In the genomic region with DNA sequence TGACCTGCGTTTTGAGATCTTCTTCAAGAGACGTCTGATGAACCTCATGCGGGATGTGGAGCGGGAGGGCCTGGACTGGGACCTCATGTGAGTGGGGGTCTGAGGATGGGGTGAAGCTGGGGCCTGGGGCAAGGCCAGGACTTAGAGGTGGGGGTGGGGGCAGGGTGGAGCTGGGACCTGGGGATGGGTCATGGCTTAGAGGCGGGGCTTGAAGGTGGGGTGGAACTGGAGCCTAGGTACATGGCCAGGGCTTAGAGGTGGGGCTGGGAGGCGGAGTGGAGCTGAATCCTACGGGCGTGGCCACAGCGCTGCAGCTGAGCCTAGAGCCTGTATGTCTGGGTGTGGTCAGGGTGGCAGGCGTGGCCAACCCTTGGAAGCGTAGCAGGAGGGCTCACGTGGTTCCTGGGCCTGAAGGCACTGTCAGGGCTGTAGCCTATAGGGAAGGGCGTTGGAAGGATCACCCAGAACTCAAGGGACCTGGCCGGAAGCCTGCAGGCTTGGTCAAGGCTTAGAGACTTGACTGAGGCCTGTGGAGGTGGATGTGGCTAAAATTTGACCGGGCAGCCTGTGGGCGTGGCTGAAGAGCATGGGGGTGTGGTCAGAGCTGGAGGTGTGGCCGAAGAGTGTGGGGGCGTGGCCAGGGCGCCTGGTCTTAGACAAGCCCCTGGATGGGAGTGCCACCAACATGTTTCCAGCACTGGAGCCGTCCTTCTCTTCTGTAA, we compare ENCODE assay signal across 8 cellular contexts. TPM values are rescaled to one million over a fixed set of nuclear protein-coding genes. Genes with fewer than 3 reads are reported as not detected.
DNase-seq lines count a peak whose midpoint lies in the region; ATAC-seq, FAIRE-seq and TF ChIP-seq lines count a peak whose summit lies in the region.

No MANE protein-coding gene starts in this region.

- peak; percentile 53 for ATAC-seq in left lung
- no peak for ATAC-seq in HG03175 (IDR thresholded peaks at IDR 0.05; ENCODE audit: unreplicated experiment)

- H4K20me1 ChIP-seq in BLaER1 (peaks cover 66% of the 10 kb centered on the region), OCI-LY7 (ENCODE audit: insufficient read depth, low read length) (no peaks in the 10 kb centered on the region)

- intact Hi-C loops in OCI-LY7 (cut with micrococcal nuclease; ENCODE audit: unreplicated experiment) (no loop called here), left lung (cut with DNase I) (no loop called here), esophagus muscularis mucosa (cut with DNase I) (loop anchor here (10.0 kb wide), 1 partner anchor 135 kb away; a partner anchor contains a TSS)

- no peak overlapping the region for H3K9ac ChIP-seq in BLaER1

- H3K9me3 ChIP-seq in BLaER1 = no peaks in the 10 kb centered on the region
- no peaks in the 10 kb centered on the region for H3K9me3 ChIP-seq in OCI-LY7 (ENCODE audit: low read length)
- no peaks in the 10 kb centered on the region for H3K9me3 ChIP-seq in left lung
- H3K9me3 ChIP-seq in esophagus muscularis mucosa = no peaks in the 10 kb centered on the region

- no peak for TF ChIP-seq POLR2A in esophagus muscularis mucosa (IDR thresholded peaks at IDR 0.05; ENCODE audit: low read depth)

- no peaks in the 10 kb centered on the region for H3K79me2 ChIP-seq in OCI-LY7 (ENCODE audit: insufficient read depth, low read depth, low read length)

- TF ChIP-seq CTCF in OCI-LY7 (conservative IDR thresholded peaks at IDR 0.05; ENCODE audit: low read length) (no peak), left lung (IDR thresholded peaks at IDR 0.05) (no peak), esophagus muscularis mucosa (IDR thresholded peaks at IDR 0.05) (no peak)

- peak overlapping the region; percentile 97 for H3K4me2 ChIP-seq in BLaER1
- peak overlapping the region; percentile 43 for H3K4me2 ChIP-seq in OCI-LY7 (ENCODE audit: low read length)

- no peak overlapping the region for H2AFZ ChIP-seq in OCI-LY7 (ENCODE audit: low read length)

- no peak overlapping the region for H3K4me3 ChIP-seq in BLaER1
- peak overlapping the region; percentile 17 for H3K4me3 ChIP-seq in OCI-LY7 (ENCODE audit: low read depth, low read length, poor library complexity, severe bottlenecking)
- no peak overlapping the region for H3K4me3 ChIP-seq in left lung
- no peak overlapping the region for H3K4me3 ChIP-seq in esophagus muscularis mucosa

- POLR2A ChIA-PET in OCI-LY7 (lab: Charles Lee) = interaction anchor here (0.5 to 1.1 kb wide), 2 partner anchors 69 to 845 kb away, joined by 3 read pairs; a partner anchor contains a TSS

- TF ChIP-seq EP300 in esophagus muscularis mucosa (IDR thresholded peaks at IDR 0.05) = no peak

- no peaks in the 10 kb centered on the region for H3K9me2 ChIP-seq in OCI-LY7 (ENCODE audit: insufficient read depth, low read length)

- 58% methylated on average over 17 of the region's 20 CpGs for WGBS in esophagus muscularis mucosa

- DNase-seq in GM19239 (ENCODE audit: insufficient read length, low spot score) (peak; percentile 75), OCI-LY7 (ENCODE audit: low spot score) (peak; percentile 91), T47D (ENCODE audit: low read depth in 1 of 2, low spot score in 1 of 2) (peak; percentile 64 to 96), left lung (peak; percentile 53 to 85), esophagus muscularis mucosa (ENCODE audit: extremely low spot score) (no peak)
- DNase-seq in activated effector memory CD4-positive, alpha-beta T cell treated with anti-CD3 and anti-CD28 coated beads, Interleukin-2, amount 50 U/mL, for 16 hours = no peak

- peak; percentile 78 for FAIRE-seq in GM19239 (lab: Jason Lieb, UNC)

- peaks cover 73% of the 10 kb centered on the region for H3K36me3 ChIP-seq in BLaER1
- H3K36me3 ChIP-seq in OCI-LY7 (ENCODE audit: insufficient read depth, low read length) = peaks cover 70% of the 10 kb centered on the region
- peaks cover 0 to 84% of the 10 kb centered on the region in 2 donors for H3K36me3 ChIP-seq in left lung
- H3K36me3 ChIP-seq in esophagus muscularis mucosa = peaks cover 33 to 85% (median 76%) of the 10 kb centered on the region in 4 donors

- CTCF ChIA-PET in OCI-LY7 (lab: Charles Lee; ENCODE audit: unreplicated experiment) = no interaction called here

- peaks cover 56% of the 10 kb centered on the region for H3K4me1 ChIP-seq in BLaER1
- H3K4me1 ChIP-seq in OCI-LY7 (ENCODE audit: insufficient read depth, low read length, poor library complexity, severe bottlenecking) = peaks cover 11% of the 10 kb centered on the region
- H3K4me1 ChIP-seq in left lung = peaks cover 0 to 2% of the 10 kb centered on the region in 2 donors
- H3K4me1 ChIP-seq in esophagus muscularis mucosa = peaks cover 0 to 6% (median 2%) of the 10 kb centered on the region in 4 donors

- no peak overlapping the region for H3K27ac ChIP-seq in BLaER1
- no peak overlapping the region for H3K27ac ChIP-seq in OCI-LY7 (ENCODE audit: low read depth, low read length, poor library complexity, severe bottlenecking)
- no peak overlapping the region for H3K27ac ChIP-seq in left lung
- no peak overlapping the region for H3K27ac ChIP-seq in esophagus muscularis mucosa (replicated peaks in 1 of 4)

- in situ Hi-C loops in T47D (cut with HindIII; ENCODE audit: low pct_unique_long_range_greater_than_20kb, low sequenced_read_pairs) = no loop called here

- H3K27me3 ChIP-seq in BLaER1 = no peaks in the 10 kb centered on the region
- no peaks in the 10 kb centered on the region for H3K27me3 ChIP-seq in left lung
- no peaks in the 10 kb centered on the region for H3K27me3 ChIP-seq in esophagus muscularis mucosa

- no TSS peak for BruUV-seq in OCI-LY7 (replicated peaks; lab: Mats Ljungman, UMichigan)

RNA-seq across cellular contexts. Expression of a gene that starts 24.2 kb away (rescaled TPM):
- 43.0 and 49.6 TPM in 2 replicates for total RNA-seq in OCI-LY7 (2014; rRNA removed; shearing (Covaris generic))
- 57.2 and 68.6 TPM in 2 replicates for total RNA-seq in OCI-LY7 (2022)
- total RNA-seq in left lung = 100 to 1,000 TPM; 107 to 170 TPM
- total RNA-seq in esophagus muscularis mucosa = 10 to 100 TPM; 54.2 to 92.6 (median 61.5) TPM

Comparison
In these comparisons a context has a peak if more than half of its experiments do, and no peak if none do; other contexts are left out.
1. DNase-seq: peak in GM19239 (single experiment), OCI-LY7 (single experiment), T47D (2 of 2) and left lung (2 of 2); none in activated effector memory CD4-positive, alpha-beta T cell treated with anti-CD3 and anti-CD28 coated beads, Interleukin-2, amount 50 U/mL, for 16 hours (single experiment) and esophagus muscularis mucosa (single experiment).